Comparison of ENCODE assay signal across 11 cellular contexts in the genomic region with DNA sequence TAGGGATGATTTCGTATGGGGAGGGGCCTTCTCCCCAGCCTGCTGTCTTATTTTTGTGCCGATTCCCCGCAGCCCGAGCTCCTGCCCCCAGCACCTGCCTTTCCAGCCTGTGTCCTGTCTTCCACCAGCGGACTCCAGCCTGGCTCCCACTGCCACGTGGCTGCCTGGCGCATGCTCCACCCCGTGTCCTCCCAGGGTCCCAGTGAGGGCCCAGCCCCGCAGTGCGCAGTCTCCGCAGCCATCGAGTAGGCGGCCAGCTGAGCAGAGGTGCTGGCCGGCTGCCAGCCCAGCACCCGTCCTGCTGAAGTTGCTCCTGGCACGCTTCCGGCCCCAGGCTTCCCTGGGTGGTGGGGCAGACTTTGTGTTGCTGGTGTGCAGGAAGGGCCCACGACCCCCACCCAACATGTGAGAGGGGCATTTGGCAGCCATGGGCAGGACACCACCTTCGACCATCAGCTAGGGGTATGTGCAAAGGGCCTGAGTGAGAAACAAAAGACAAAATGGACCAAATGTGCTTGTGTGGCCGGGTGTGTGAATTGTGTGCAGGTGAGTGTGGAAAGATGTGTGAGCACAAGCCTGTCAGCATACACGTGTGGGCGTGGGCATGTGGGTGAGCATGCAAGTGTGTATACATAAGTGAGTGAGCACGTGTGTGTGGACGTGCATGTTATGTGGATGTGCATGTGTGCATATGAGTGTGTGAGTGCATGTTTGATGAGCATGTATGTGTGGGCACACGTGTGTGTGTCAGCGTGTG. TPM values are rescaled to one million over a fixed set of nuclear protein-coding genes. Genes with fewer than 3 reads are reported as not detected.
DNase-seq lines count a peak whose midpoint lies in the region; ATAC-seq and TF ChIP-seq lines count a peak whose summit lies in the region.
"Had no signal": no experiment of that assay in that cellular context is flagged by ENCODE, and none has a peak within 500 bp of the region (broad histone marks: within the 10 kb centered on the region; RNA-seq: fewer than 3 reads in every experiment).

No MANE protein-coding gene starts in this region.

- no peak overlapping the region for H3K4me3 Mint-ChIP-seq in stimulated activated effector memory CD8-positive, alpha-beta T cell treated with anti-CD3 and anti-CD28 coated beads, Interleukin-12 subunit alpha, Interleukin-12 subunit beta, amount 100 ng/mL, for 72 hours

- peaks cover 9% of the 10 kb centered on the region for H3K4me1 ChIP-seq in fibroblast of lung (ENCODE audit: control insufficient read depth, extremely low read depth, insufficient read depth, low read length)
- peaks cover 6 to 23% of the 10 kb centered on the region in 2 donors for H3K4me1 ChIP-seq in neuronal stem cell (ENCODE audit: control insufficient read depth in 2 of 2, insufficient read depth in 1 of 2, low read depth in 1 of 2, low read length in 2 of 2)

- TF ChIP-seq CTCF in fibroblast of lung (conservative IDR thresholded peaks at IDR 0.05 in 1 of 2, IDR thresholded peaks at IDR 0.05 in 1 of 2; ENCODE audit: low read depth in 1 of 2, low read length in 2 of 2) = no peak

- H3K18ac ChIP-seq in neuronal stem cell (ENCODE audit: low read length) = peak overlapping the region; percentile 82

- H3K9me3 Mint-ChIP-seq in stimulated activated effector memory CD8-positive, alpha-beta T cell treated with anti-CD3 and anti-CD28 coated beads, Interleukin-12 subunit alpha, Interleukin-12 subunit beta, amount 100 ng/mL, for 72 hours = no peaks in the 10 kb centered on the region

- no peak overlapping the region for H2BK5ac ChIP-seq in neuronal stem cell (ENCODE audit: low read length)

- no peaks in the 10 kb centered on the region for H3K9me3 ChIP-seq in fibroblast of lung (ENCODE audit: control insufficient read depth, insufficient read depth, low read depth, low read length)
- H3K9me3 ChIP-seq in neuronal stem cell (replicated peaks in 1 of 2; ENCODE audit: control insufficient read depth in 2 of 2, insufficient read depth in 1 of 2, low read depth in 1 of 2, low read length in 2 of 2) = no peaks in the 10 kb centered on the region
- H3K9me3 ChIP-seq: gastrocnemius medialis, neutrophil had no signal

- H3K79me2 ChIP-seq in fibroblast of lung (ENCODE audit: control insufficient read depth, insufficient read depth, low read length) = peaks cover 5% of the 10 kb centered on the region

- WGBS in neuronal stem cell (ENCODE audit: extremely low coverage in 2 of 2, insufficient read length in 2 of 2, insufficient replicate concordance in 1 of 2), 2 donors = no CpG with 5 or more reads among the region's 26 CpGs

- peak overlapping the region; percentile 89 for H2BK12ac ChIP-seq in neuronal stem cell (ENCODE audit: low read length)

- H3K4me2 ChIP-seq in fibroblast of lung (ENCODE audit: extremely low read depth, insufficient read depth, low read length) = no peak overlapping the region
- no peak overlapping the region for H3K4me2 ChIP-seq in neuronal stem cell (ENCODE audit: insufficient read depth, low read length, poor library complexity, severe bottlenecking)

- no peak for ATAC-seq in stimulated activated effector memory CD8-positive, alpha-beta T cell treated with anti-CD3 and anti-CD28 coated beads, Interleukin-12 subunit alpha, Interleukin-12 subunit beta, amount 100 ng/mL, for 72 hours
- ATAC-seq: gastrocnemius medialis had no signal

- H3K23ac ChIP-seq in neuronal stem cell (ENCODE audit: low read depth, low read length, poor library complexity) = peak overlapping the region; percentile 9

- no peaks in the 10 kb centered on the region for H3K27me3 ChIP-seq in fibroblast of lung (ENCODE audit: control insufficient read depth, insufficient read depth, low read length)
- H3K27me3 ChIP-seq in neuronal stem cell (ENCODE audit: control insufficient read depth in 3 of 3, insufficient read depth in 3 of 3, low read depth in 1 of 3, low read length in 3 of 3) = peaks cover 0 to 49% (median 0%) of the 10 kb centered on the region in 3 experiments
- H3K27me3 ChIP-seq: gastrocnemius medialis, neutrophil had no signal

- no peak overlapping the region for H2AFZ ChIP-seq in fibroblast of lung (ENCODE audit: low read length)
- H2AFZ ChIP-seq in neuronal stem cell (ENCODE audit: low read length) = no peak overlapping the region

- peak; percentile 86 for DNase-seq in DMS53 (lab: John Stamatoyannopoulos, UW)
- DNase-seq in NCI-H2196 treated with DMSO at 0.1 percent for 48 hours (lab: John Stamatoyannopoulos, UW; ENCODE audit: unreplicated experiment) = peak; percentile 61
- peak; percentile 37 to 60 for DNase-seq in fibroblast of lung (ENCODE audit: low read depth in 2 of 2)
- no peak for DNase-seq in neuronal stem cell (ENCODE audit: low spot score)
- no peak for DNase-seq in stimulated activated effector memory CD8-positive, alpha-beta T cell treated with anti-CD3 and anti-CD28 coated beads, Interleukin-12 subunit alpha, Interleukin-12 subunit beta, amount 100 ng/mL, for 72 hours (ENCODE audit: low spot score in 2 of 2)
- no peak for DNase-seq in stimulated activated CD4-positive, alpha-beta T cell treated with anti-CD3 and anti-CD28 coated beads, Interleukin-1b, Interleukin-23, amount 100 ng/mL, for 48 hours
- DNase-seq in GF-D8 (lab: John Stamatoyannopoulos, UW) = no peak
- no peak for DNase-seq in GM19240 (ENCODE audit: insufficient read length, low spot score)
- DNase-seq: NCI-H1930 had no signal

- peaks cover 36% of the 10 kb centered on the region for H3K4me1 Mint-ChIP-seq in stimulated activated effector memory CD8-positive, alpha-beta T cell treated with anti-CD3 and anti-CD28 coated beads, Interleukin-12 subunit alpha, Interleukin-12 subunit beta, amount 100 ng/mL, for 72 hours

- H2BK15ac ChIP-seq in neuronal stem cell (ENCODE audit: low read length) = peak overlapping the region; percentile 64

- no peaks in the 10 kb centered on the region for H3K36me3 ChIP-seq in fibroblast of lung (ENCODE audit: control insufficient read depth, insufficient read depth, low read length)
- no peaks in the 10 kb centered on the region for H3K36me3 ChIP-seq in neuronal stem cell (replicated peaks in 1 of 2; ENCODE audit: control insufficient read depth in 2 of 2, insufficient read depth in 2 of 2, low read length in 2 of 2)
- H3K36me3 ChIP-seq: gastrocnemius medialis, neutrophil had no signal

- no peaks in the 10 kb centered on the region for H3K79me1 ChIP-seq in neuronal stem cell (ENCODE audit: low read depth, low read length)

- no peak overlapping the region for H3K9ac ChIP-seq in fibroblast of lung (ENCODE audit: insufficient read depth, low read length)
- H3K9ac ChIP-seq in neuronal stem cell (ENCODE audit: low read depth, low read length, poor library complexity) = no peak overlapping the region

- peak overlapping the region; percentile 38 for H2AK5ac ChIP-seq in neuronal stem cell (ENCODE audit: low read depth, low read length)

- no peak overlapping the region for H3K27ac Mint-ChIP-seq in stimulated activated effector memory CD8-positive, alpha-beta T cell treated with anti-CD3 and anti-CD28 coated beads, Interleukin-12 subunit alpha, Interleukin-12 subunit beta, amount 100 ng/mL, for 72 hours

- H3K27ac ChIP-seq in fibroblast of lung (ENCODE audit: insufficient read depth, low read length) (no peak overlapping the region), neuronal stem cell (replicated peaks; ENCODE audit: low read length) (peak overlapping the region; percentile 2)
- H3K27ac ChIP-seq: gastrocnemius medialis, neutrophil had no signal

- H2BK120ac ChIP-seq in neuronal stem cell (ENCODE audit: low read depth, low read length) = no peak overlapping the region

- H3K4me3 ChIP-seq in fibroblast of lung (replicated peaks in 1 of 4; ENCODE audit: control extremely low read depth in 1 of 4, insufficient read depth in 1 of 4, low read depth in 3 of 4, low read length in 4 of 4) = no peak overlapping the region
- peak overlapping the region in 1 of 2 donors; percentile 63 for H3K4me3 ChIP-seq in neuronal stem cell (ENCODE audit: low read length in 2 of 2)
- H3K4me3 ChIP-seq: gastrocnemius medialis had no signal

- no peak overlapping the region for H4K91ac ChIP-seq in neuronal stem cell (ENCODE audit: low read depth, low read length, poor library complexity)

- H4K8ac ChIP-seq in neuronal stem cell (ENCODE audit: low read depth, low read length) = peak overlapping the region; percentile 52

- no peak overlapping the region for H3K4ac ChIP-seq in neuronal stem cell (ENCODE audit: low read length)

- H3K36me3 Mint-ChIP-seq in stimulated activated effector memory CD8-positive, alpha-beta T cell treated with anti-CD3 and anti-CD28 coated beads, Interleukin-12 subunit alpha, Interleukin-12 subunit beta, amount 100 ng/mL, for 72 hours = no peaks in the 10 kb centered on the region

- H3K14ac ChIP-seq in neuronal stem cell (ENCODE audit: low read length) = peak overlapping the region; percentile 2

- H4K20me1 ChIP-seq in fibroblast of lung (ENCODE audit: control insufficient read depth, extremely low read depth, insufficient read depth, low read length) = no peaks in the 10 kb centered on the region

RNA-seq across cellular contexts. Expression of a gene that starts 55.9 kb away (rescaled TPM):
- total RNA-seq in fibroblast of lung = 0.26 and 0.99 TPM in 2 replicates
- polyA plus RNA-seq in fibroblast of lung = 0.33 and 2.0 TPM in 2 replicates
- polyA plus RNA-seq in fibroblast of lung (2012) = 0.93 and 4.3 TPM in 2 replicates
- 0.56 and 2.4 TPM in 2 replicates for polyA minus RNA-seq in fibroblast of lung (ENCODE audit: low replicate concordance)
- polyA plus RNA-seq in neuronal stem cell (2013, experiment 1 of 2) = 23.2 TPM
- 22.9 TPM for polyA plus RNA-seq in neuronal stem cell (2013, experiment 2 of 2)

Comparison
In these comparisons a context has a peak if more than half of its experiments do, and no peak if none do; other contexts are left out.
1. DNase-seq: peak in DMS53 (single experiment), NCI-H2196 treated with DMSO at 0.1 percent for 48 hours (single experiment) and fibroblast of lung (2 of 2); none in neuronal stem cell (single experiment), stimulated activated effector memory CD8-positive, alpha-beta T cell treated with anti-CD3 and anti-CD28 coated beads, Interleukin-12 subunit alpha, Interleukin-12 subunit beta, amount 100 ng/mL, for 72 hours (0 of 2), stimulated activated CD4-positive, alpha-beta T cell treated with anti-CD3 and anti-CD28 coated beads, Interleukin-1b, Interleukin-23, amount 100 ng/mL, for 48 hours (single experiment), GF-D8 (single experiment) and GM19240 (single experiment).